1 cellular context compared by ENCODE assay signal in genomic region chr19:18952364-18953003, GRCh38. TPM values are rescaled to one million over a fixed set of nuclear protein-coding genes. Genes with fewer than 3 reads are reported as not detected.
"Had no signal": no experiment of that assay in that cellular context is flagged by ENCODE, and none has a peak within 500 bp of the region (broad histone marks: within the 10 kb centered on the region; RNA-seq: fewer than 3 reads in every experiment).

No MANE protein-coding gene starts in this region.

RNA-seq across cellular contexts. Expression of gene CERS1, which starts 56.5 kb away (rescaled TPM):
- total RNA-seq: natural killer cell had no signal
